16 cellular contexts compared by ENCODE assay signal in the genomic region with DNA sequence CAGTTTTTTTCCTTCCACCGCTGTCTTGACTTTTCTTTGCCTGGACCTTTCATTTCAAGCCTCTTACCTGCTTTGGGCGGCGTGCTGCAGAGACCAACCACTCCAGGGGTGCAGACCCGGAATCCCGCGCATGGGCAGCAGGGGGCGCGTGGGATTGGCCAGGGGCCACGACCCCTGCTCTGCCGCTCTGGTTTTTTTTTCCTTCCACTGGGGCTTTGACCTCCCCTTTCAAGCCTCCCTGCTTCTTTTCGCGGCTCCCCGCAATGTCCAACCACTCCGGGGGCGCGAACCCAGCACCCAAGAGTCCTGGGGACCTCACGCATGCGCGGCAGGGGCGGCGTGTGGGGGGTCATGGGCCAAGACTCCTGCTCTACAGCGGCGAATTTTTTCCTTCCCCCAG.
A peak's percentile ranks its signal among the peaks of the same experiment; 100 is the strongest.
DNase-seq lines count a peak whose midpoint lies in the region; ATAC-seq, FAIRE-seq and TF ChIP-seq lines count a peak whose summit lies in the region.
"Had no signal": no experiment of that assay in that cellular context is flagged by ENCODE, and none has a peak within 500 bp of the region (broad histone marks: within the 10 kb centered on the region; RNA-seq: fewer than 3 reads in every experiment).

No MANE protein-coding gene starts in this region.

- H3K9me2 ChIP-seq in PC-9 (ENCODE audit: insufficient read depth), result no peaks in the 10 kb centered on the region

- POLR2A ChIA-PET in PC-9 (lab: Charles Lee; ENCODE audit: unreplicated experiment), result no interaction called here
- POLR2A ChIA-PET in HepG2 (lab: Yijun Ruan, JAX), result no interaction called here

- WGBS in HepG2 (ENCODE audit: low lambda C conversion rate), result 37% methylated on average over 23 of the region's 23 CpGs

- in situ Hi-C loops in HepG2 (cut with HindIII; ENCODE audit: extremely low pct_ligation_motif_present, low pct_unique_long_range_greater_than_20kb) (no loop called here), gastrocnemius medialis (cut with MboI; ENCODE audit: low sequenced_read_pairs in 4 of 4) (no loop called here)

- H3K4me2 ChIP-seq in PC-9 (peak overlapping the region; percentile 49; the same call in 1 of the 2 replicates), HepG2 (ENCODE audit: low read depth, low read length) (peak overlapping the region; percentile 53; the same call in 1 of the 2 replicates)
- H3K4me2 ChIP-seq: hepatocyte, smooth muscle cell had no signal

- no peak for FAIRE-seq in HepG2 (lab: Jason Lieb, UNC)

- no peak overlapping the region for H3K9ac ChIP-seq in HepG2 (ENCODE audit: insufficient read depth, low read depth, low read length)
- H3K9ac ChIP-seq: parathyroid adenoma had no signal

- CTCF ChIA-PET in PC-9 (lab: Charles Lee), result no interaction called here
- CTCF ChIA-PET in HepG2 (lab: Yijun Ruan, JAX; ENCODE audit: low intra/inter-chr PET ratio, low total read pairs), result interaction anchor here (0.7 kb wide), 1 partner anchor 278 kb away, joined by 3 read pairs; no protein-coding TSS in a partner anchor

- BruUV-seq in PC-9 (replicated peaks; lab: Mats Ljungman, UMichigan) (no TSS peak), HepG2 (replicated peaks; lab: Mats Ljungman, UMichigan) (no TSS peak)

- H3F3A ChIP-seq in PC-9 (ENCODE audit: insufficient read depth, low read depth), result no peaks in the 10 kb centered on the region

- H3K4me1 ChIP-seq in PC-9 (replicated peaks; ENCODE audit: insufficient read depth), result no peaks in the 10 kb centered on the region
- peaks cover 19% of the 10 kb centered on the region; the same call in 1 of the 2 replicates for H3K4me1 ChIP-seq in HepG2 (ENCODE audit: insufficient read depth, low read length)
- no peaks in the 10 kb centered on the region for H3K4me1 ChIP-seq in gastrocnemius medialis
- H3K4me1 ChIP-seq: parathyroid adenoma, stomach had no signal

- DNase-seq in activated CD4-positive, alpha-beta T cell treated with anti-CD3 and anti-CD28 coated beads for 48 hours, result peak; percentile 25
- DNase-seq in activated CD4-positive, alpha-beta T cell treated with anti-CD3 and anti-CD28 coated beads for 1 hour, result no peak
- peak; percentile 69 for DNase-seq in HuH-7.5 (ENCODE audit: low spot score)
- peak; percentile 44 to 51 for DNase-seq in PC-9
- peak; percentile 18 for DNase-seq in HepG2 (ENCODE audit: low spot score)
- DNase-seq in glomerular visceral epithelial cell (ENCODE audit: extremely low spot score), result no peak
- DNase-seq in NCI-H510A treated with DMSO at 0.1 percent for 48 hours (lab: John Stamatoyannopoulos, UW), result no peak
- no peak for DNase-seq in gastrocnemius medialis
- DNase-seq: activated naive CD4-positive, alpha-beta T cell treated with anti-CD3 and anti-CD28 coated beads for 36 hours; DMS79; dorsolateral prefrontal cortex; SIG-M5; stomach had no signal

- H3K36me3 ChIP-seq in PC-9 (ENCODE audit: low read depth) (no peaks in the 10 kb centered on the region), HepG2 (replicated peaks in 1 of 2; ENCODE audit: control insufficient read depth in 1 of 2, insufficient read depth in 2 of 2, low read length in 2 of 2) (no peaks in the 10 kb centered on the region), gastrocnemius medialis (no peaks in the 10 kb centered on the region)
- H3K36me3 ChIP-seq: stomach had no signal

- peaks cover 72% of the 10 kb centered on the region for H3K27me3 ChIP-seq in PC-9 (ENCODE audit: insufficient read depth, low read depth)
- peaks cover 10 to 40% of the 10 kb centered on the region in 2 experiments for H3K27me3 ChIP-seq in HepG2 (ENCODE audit: control insufficient read depth in 1 of 2, insufficient read depth in 2 of 2, low read length in 2 of 2)
- H3K27me3 ChIP-seq in gastrocnemius medialis, result no peaks in the 10 kb centered on the region
- H3K27me3 ChIP-seq: hepatocyte had no signal

- TF ChIP-seq RAD21 in HepG2 (CRISPR knock-in tag; IDR thresholded peaks at IDR 0.05), result no peak

- intact Hi-C loops in PC-9 (cut with micrococcal nuclease; ENCODE audit: unreplicated experiment), result no loop called here
- intact Hi-C loops in HepG2 (cut with micrococcal nuclease; ENCODE audit: unreplicated experiment), result loop anchor here (1.0 kb wide), 1 partner anchor 278 kb away; no protein-coding TSS in a partner anchor
- intact Hi-C loops in gastrocnemius medialis (cut with DNase I; ENCODE audit: low total_unique reads), result no loop called here

- H3K79me2 ChIP-seq in PC-9 (ENCODE audit: low read depth) (no peaks in the 10 kb centered on the region), HepG2 (ENCODE audit: insufficient read depth, low read length) (no peaks in the 10 kb centered on the region)
- H3K79me2 ChIP-seq: hepatocyte, parathyroid adenoma had no signal

- TF ChIP-seq CTCF in PC-9 (conservative IDR thresholded peaks at IDR 0.05) (peak; percentile 69), HepG2 (CRISPR knock-in tag; IDR thresholded peaks at IDR 0.05) (peak; percentile 70), gastrocnemius medialis (IDR thresholded peaks at IDR 0.05 in 4 of 5, conservative IDR thresholded peaks at IDR 0.05 in 1 of 5) (no peak)

- H3K9me3 ChIP-seq in PC-9 (ENCODE audit: insufficient read depth, low read depth), result no peaks in the 10 kb centered on the region
- no peaks in the 10 kb centered on the region for H3K9me3 ChIP-seq in HepG2 (ENCODE audit: low read length)
- no peaks in the 10 kb centered on the region for H3K9me3 ChIP-seq in gastrocnemius medialis

- H4K20me1 ChIP-seq in PC-9 (ENCODE audit: insufficient read depth) (no peaks in the 10 kb centered on the region), HepG2 (ENCODE audit: insufficient read depth, low read length) (no peaks in the 10 kb centered on the region)

- TF ChIP-seq EP300 in HepG2 (IDR thresholded peaks at IDR 0.05; ENCODE audit: low read depth in 2 of 2, low read length in 2 of 2) (no peak), HepG2 (CRISPR knock-in tag; IDR thresholded peaks at IDR 0.05; ENCODE audit: borderline replicate concordance) (no peak)

- H3K27ac ChIP-seq in PC-9 (no peak overlapping the region), HepG2 (ENCODE audit: extremely low read length, insufficient read depth, low read length) (no peak overlapping the region), gastrocnemius medialis (no peak overlapping the region)
- H3K27ac ChIP-seq: dorsolateral prefrontal cortex, hepatocyte, parathyroid adenoma, stomach had no signal

- no peak for TF ChIP-seq POLR2A in HepG2 (IDR thresholded peaks at IDR 0.05; ENCODE audit: insufficient read depth in 1 of 2, low read depth in 2 of 2, low read length in 2 of 2)
- TF ChIP-seq POLR2A in gastrocnemius medialis (IDR thresholded peaks at IDR 0.05), result no peak

- ATAC-seq in HepG2, result peak; percentile 72
- no peak for ATAC-seq in gastrocnemius medialis

- H3K4me3 ChIP-seq in PC-9, result no peak overlapping the region
- H3K4me3 ChIP-seq in HepG2 (replicated peaks in 1 of 3; ENCODE audit: insufficient read depth in 1 of 3, low read depth in 2 of 3, low read length in 3 of 3), result no peak overlapping the region
- no peak overlapping the region for H3K4me3 ChIP-seq in gastrocnemius medialis
- H3K4me3 ChIP-seq: dorsolateral prefrontal cortex, hepatocyte, smooth muscle cell, stomach had no signal

- H2AFZ ChIP-seq in PC-9 (no peak overlapping the region), HepG2 (ENCODE audit: low read length) (no peak overlapping the region)
- H2AFZ ChIP-seq: hepatocyte, parathyroid adenoma had no signal

TF ChIP-seq in HepG2, 621 proteins besides CTCF, POLR2A, EP300 and RAD21 (continues in another document):
- TF ChIP-seq STAG1 (CRISPR knock-in tag; IDR thresholded peaks at IDR 0.05) (peak; percentile 32; the same call in 1 of the 2 replicates), XRCC5 (optimal IDR thresholded peaks at IDR 0.05; ENCODE audit: low read length) (peak; percentile 61), NR2F1 (CRISPR knock-in tag; IDR thresholded peaks at IDR 0.05) (peak; percentile 53 to 60; a peak in 3 of 4 replicates), HNRNPLL (IDR thresholded peaks at IDR 0.05; ENCODE audit: low read depth, low read length, poor library complexity, severe bottlenecking) (peak; percentile 39), NR2F6 (IDR thresholded peaks at IDR 0.05) (peak; percentile 32; the same call in 1 of the 2 replicates), NR2F6 (CRISPR knock-in tag; IDR thresholded peaks at IDR 0.05) (peak; percentile 75), MAF1 (CRISPR knock-in tag; IDR thresholded peaks at IDR 0.05; ENCODE audit: borderline replicate concordance) (no peak)
- TF ChIP-seq, protein P1, sequence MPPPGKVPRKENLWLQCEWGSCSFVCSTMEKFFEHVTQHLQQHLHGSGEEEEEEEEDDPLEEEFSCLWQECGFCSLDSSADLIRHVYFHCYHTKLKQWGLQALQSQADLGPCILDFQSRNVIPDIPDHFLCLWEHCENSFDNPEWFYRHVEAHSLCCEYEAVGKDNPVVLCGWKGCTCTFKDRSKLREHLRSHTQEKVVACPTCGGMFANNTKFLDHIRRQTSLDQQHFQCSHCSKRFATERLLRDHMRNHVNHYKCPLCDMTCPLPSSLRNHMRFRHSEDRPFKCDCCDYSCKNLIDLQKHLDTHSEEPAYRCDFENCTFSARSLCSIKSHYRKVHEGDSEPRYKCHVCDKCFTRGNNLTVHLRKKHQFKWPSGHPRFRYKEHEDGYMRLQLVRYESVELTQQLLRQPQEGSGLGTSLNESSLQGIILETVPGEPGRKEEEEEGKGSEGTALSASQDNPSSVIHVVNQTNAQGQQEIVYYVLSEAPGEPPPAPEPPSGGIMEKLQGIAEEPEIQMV (CRISPR knock-in tag; IDR thresholded peaks at IDR 0.05; ENCODE audit: low read depth), result no peak
- TF ChIP-seq, protein P2, sequence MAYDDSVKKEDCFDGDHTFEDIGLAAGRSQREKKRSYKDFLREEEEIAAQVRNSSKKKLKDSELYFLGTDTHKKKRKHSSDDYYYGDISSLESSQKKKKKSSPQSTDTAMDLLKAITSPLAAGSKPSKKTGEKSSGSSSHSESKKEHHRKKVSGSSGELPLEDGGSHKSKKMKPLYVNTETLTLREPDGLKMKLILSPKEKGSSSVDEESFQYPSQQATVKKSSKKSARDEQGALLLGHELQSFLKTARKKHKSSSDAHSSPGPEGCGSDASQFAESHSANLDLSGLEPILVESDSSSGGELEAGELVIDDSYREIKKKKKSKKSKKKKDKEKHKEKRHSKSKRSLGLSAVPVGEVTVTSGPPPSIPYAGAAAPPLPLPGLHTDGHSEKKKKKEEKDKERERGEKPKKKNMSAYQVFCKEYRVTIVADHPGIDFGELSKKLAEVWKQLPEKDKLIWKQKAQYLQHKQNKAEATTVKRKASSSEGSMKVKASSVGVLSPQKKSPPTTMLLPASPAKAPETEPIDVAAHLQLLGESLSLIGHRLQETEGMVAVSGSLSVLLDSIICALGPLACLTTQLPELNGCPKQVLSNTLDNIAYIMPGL (CRISPR knock-in tag; IDR thresholded peaks at IDR 0.05; ENCODE audit: borderline replicate concordance in 1 of 2, low read depth in 1 of 2), result 0 out of 4 replicates have a peak, but pooled peaks of 1 of the 2 experiments have one; percentile 36

Comparison
In these comparisons a context has a peak if more than half of its experiments do, and no peak if none do; other contexts are left out.
1. DNase-seq: peak in activated CD4-positive, alpha-beta T cell treated with anti-CD3 and anti-CD28 coated beads for 48 hours (single experiment), HuH-7.5 (single experiment), PC-9 (2 of 2) and HepG2 (single experiment); none in activated CD4-positive, alpha-beta T cell treated with anti-CD3 and anti-CD28 coated beads for 1 hour (single experiment), glomerular visceral epithelial cell (single experiment), NCI-H510A treated with DMSO at 0.1 percent for 48 hours (single experiment) and gastrocnemius medialis (0 of 2).
2. CTCF ChIP-seq: peak in PC-9 (single experiment) and HepG2 (single experiment); none in gastrocnemius medialis (0 of 5).